In genomic region chr3:87792193-87792531, GRCh38 we compare ENCODE assay signal across 10 cellular contexts. TPM values are rescaled to one million over a fixed set of nuclear protein-coding genes. Genes with fewer than 3 reads are reported as not detected.
A peak's percentile ranks its signal among the peaks of the same experiment; 100 is the strongest.
DNase-seq lines count a peak whose midpoint lies in the region; ATAC-seq and TF ChIP-seq lines count a peak whose summit lies in the region.
"Had no signal": no experiment of that assay in that cellular context is flagged by ENCODE, and none has a peak within 500 bp of the region (broad histone marks: within the 10 kb centered on the region; RNA-seq: fewer than 3 reads in every experiment).

No MANE protein-coding gene starts in this region.

- H3K27ac ChIP-seq in brain microvascular endothelial cell (peak overlapping the region; percentile 56), mesendoderm (ENCODE audit: low read depth, low read length) (no peak overlapping the region), subcutaneous abdominal adipose tissue (ENCODE audit: low read depth, low read length) (no peak overlapping the region)

- H3K27me3 Mint-ChIP-seq in activated CD4-positive, alpha-beta T cell treated with anti-CD3 and anti-CD28 coated beads for 36 hours = peaks cover 44% of the 10 kb centered on the region

- H3K36me3 ChIP-seq in brain microvascular endothelial cell (replicated peaks) (no peaks in the 10 kb centered on the region), mesendoderm (ENCODE audit: control insufficient read depth, insufficient read depth, low read length) (no peaks in the 10 kb centered on the region), subcutaneous abdominal adipose tissue (ENCODE audit: control insufficient read depth in 5 of 5, insufficient read depth in 5 of 5, low read length in 5 of 5) (no peaks in the 10 kb centered on the region)

- no peak for TF ChIP-seq CTCF in brain microvascular endothelial cell (IDR thresholded peaks at IDR 0.05; ENCODE audit: low read depth, low read length, missing control alignments)

- H3K27me3 ChIP-seq in brain microvascular endothelial cell (replicated peaks) = no peaks in the 10 kb centered on the region
- H3K27me3 ChIP-seq in mesendoderm (ENCODE audit: insufficient read depth, low read length, poor library complexity) = no peaks in the 10 kb centered on the region
- peaks cover 7 to 23% (median 10%) of the 10 kb centered on the region in 5 donors for H3K27me3 ChIP-seq in subcutaneous abdominal adipose tissue (ENCODE audit: control insufficient read depth in 5 of 5, insufficient read depth in 4 of 5, low read length in 5 of 5)

- POLR2A ChIA-PET in activated CD4-positive, alpha-beta T cell treated with anti-CD3 and anti-CD28 coated beads for 36 hours (lab: Charles Lee) = no interaction called here

- H3K36me3 Mint-ChIP-seq in activated CD4-positive, alpha-beta T cell treated with anti-CD3 and anti-CD28 coated beads for 36 hours (ENCODE audit: low read depth) = no peaks in the 10 kb centered on the region

- H2BK15ac ChIP-seq in mesendoderm (replicated peaks; ENCODE audit: low read depth) = no peak overlapping the region

- CTCF ChIA-PET in activated CD4-positive, alpha-beta T cell treated with anti-CD3 and anti-CD28 coated beads for 36 hours (lab: Charles Lee) = no interaction called here

- peak overlapping the region; percentile 51 for H3K4me3 Mint-ChIP-seq in activated CD4-positive, alpha-beta T cell treated with anti-CD3 and anti-CD28 coated beads for 36 hours

- intact Hi-C loops in activated CD4-positive, alpha-beta T cell treated with anti-CD3 and anti-CD28 coated beads for 36 hours (cut with DNase I, micrococcal nuclease) = loop anchor here in 1 of 2 experiments (10.0 kb wide), 2 partner anchors 203 to 437 kb away; no protein-coding TSS in a partner anchor

- in situ Hi-C loops in brain microvascular endothelial cell (cut with HindIII; ENCODE audit: low pct_ligation_motif_present, low sequenced_read_pairs) = no loop called here

- no peak for DNase-seq in activated CD4-positive, alpha-beta T cell treated with anti-CD3 and anti-CD28 coated beads for 36 hours
- DNase-seq in activated CD4-positive, alpha-beta T cell treated with anti-CD3 and anti-CD28 coated beads for 48 hours = no peak
- DNase-seq in brain microvascular endothelial cell (peak; percentile 32), mesendoderm (no peak), NCI-H2107 treated with DMSO at 0.1 percent for 48 hours (lab: John Stamatoyannopoulos, UW; ENCODE audit: unreplicated experiment) (no peak), OCI-M2 (lab: John Stamatoyannopoulos, UW; ENCODE audit: unreplicated experiment) (no peak)
- DNase-seq: amniotic stem cell, NCI-H1417 treated with DMSO at 0.1 percent for 48 hours had no signal

- no peak overlapping the region for H3K4ac ChIP-seq in mesendoderm (ENCODE audit: low read depth, low read length)

- no peak overlapping the region for H2BK5ac ChIP-seq in mesendoderm (ENCODE audit: low read length)

- no peaks in the 10 kb centered on the region for H3K9me3 ChIP-seq in subcutaneous abdominal adipose tissue (ENCODE audit: control insufficient read depth in 5 of 5, low read length in 5 of 5)

- H3K9me3 Mint-ChIP-seq in activated CD4-positive, alpha-beta T cell treated with anti-CD3 and anti-CD28 coated beads for 36 hours (ENCODE audit: low read depth) = no peaks in the 10 kb centered on the region

- H3K79me2 ChIP-seq in mesendoderm (ENCODE audit: control insufficient read depth, insufficient read depth, low read length) = no peaks in the 10 kb centered on the region

- no CpG with 5 or more reads among the region's 10 CpGs for WGBS in mesendoderm (ENCODE audit: extremely low coverage, insufficient coverage, low lambda C conversion rate)

- H2BK120ac ChIP-seq in mesendoderm (ENCODE audit: low read depth, low read length) = no peak overlapping the region

- H3K4me2 ChIP-seq in mesendoderm (ENCODE audit: low read length) = peak overlapping the region; percentile 79

- H3K56ac ChIP-seq in mesendoderm (ENCODE audit: low read length) = peak overlapping the region; percentile 87

- H2AK5ac ChIP-seq in mesendoderm (ENCODE audit: low read length) = no peak overlapping the region

- no peak overlapping the region for H4K8ac ChIP-seq in mesendoderm (ENCODE audit: low read depth, low read length)

- peak overlapping the region; percentile 65 for H3K4me3 ChIP-seq in brain microvascular endothelial cell (ENCODE audit: low read depth, low read length)
- H3K4me3 ChIP-seq in mesendoderm (ENCODE audit: low read length) = peak overlapping the region; percentile 60
- peak overlapping the region; percentile 45 to 67 (median 60) for H3K4me3 ChIP-seq in subcutaneous abdominal adipose tissue (ENCODE audit: low read depth in 1 of 5, low read length in 5 of 5)

- no peak for ATAC-seq in activated CD4-positive, alpha-beta T cell treated with anti-CD3 and anti-CD28 coated beads for 36 hours
- ATAC-seq in HG03039 (IDR thresholded peaks at IDR 0.05; ENCODE audit: unreplicated experiment) = no peak

- H3K79me1 ChIP-seq in mesendoderm (ENCODE audit: low read length) = no peaks in the 10 kb centered on the region

- no peaks in the 10 kb centered on the region for H3K4me1 ChIP-seq in mesendoderm (ENCODE audit: control insufficient read depth, low read depth, low read length)
- H3K4me1 ChIP-seq in subcutaneous abdominal adipose tissue (ENCODE audit: control insufficient read depth in 5 of 5, insufficient read depth in 5 of 5, low read length in 5 of 5) = peaks cover 0 to 16% (median 14%) of the 10 kb centered on the region in 5 donors

- no peak overlapping the region for H3K23ac ChIP-seq in mesendoderm (ENCODE audit: low read length)

- H3K18ac ChIP-seq in mesendoderm (ENCODE audit: low read length) = no peak overlapping the region

- no peak overlapping the region for H3K27ac Mint-ChIP-seq in activated CD4-positive, alpha-beta T cell treated with anti-CD3 and anti-CD28 coated beads for 36 hours

- H3K4me1 Mint-ChIP-seq in activated CD4-positive, alpha-beta T cell treated with anti-CD3 and anti-CD28 coated beads for 36 hours = peaks cover 29% of the 10 kb centered on the region

- H3K9ac ChIP-seq in mesendoderm (ENCODE audit: low read length) = peak overlapping the region; percentile 32
- no peak overlapping the region for H3K9ac ChIP-seq in subcutaneous abdominal adipose tissue (ENCODE audit: low read length in 5 of 5)

- H4K5ac ChIP-seq in mesendoderm (ENCODE audit: low read length) = no peak overlapping the region

RNA-seq across cellular contexts. Expression of gene HTR1F, which starts 0.3 kb away (rescaled TPM):
- total RNA-seq in activated CD4-positive, alpha-beta T cell treated with anti-CD3 and anti-CD28 coated beads for 36 hours = not detected
- 0.06 TPM for polyA plus RNA-seq in mesendoderm (2013, experiment 1 of 2)
- polyA plus RNA-seq in mesendoderm (2013, experiment 2 of 2) = 0.03 TPM
